21 cellular contexts compared by ENCODE assay signal in genomic region chr11:12474871-12475270, GRCh38.
"Had no signal": no experiment of that assay in that cellular context is flagged by ENCODE, and none has a peak within 500 bp of the region (broad histone marks: within the 10 kb centered on the region; RNA-seq: fewer than 3 reads in every experiment).

No MANE protein-coding gene starts in this region.

- H3K4me3 ChIP-seq: colonic mucosa, dorsolateral prefrontal cortex, heart right ventricle, lower lobe of right lung, prostate gland, right atrium auricular region, tibial artery had no signal

- H3K4me1 Mint-ChIP-seq: activated B cell treated with CpG ODN at 0.5 μM for 24 hours; activated CD4-positive, alpha-beta T cell treated with anti-CD3 and anti-CD28 coated beads for 36 hours; activated naive CD4-positive, alpha-beta T cell treated with anti-CD3 and anti-CD28 coated beads, Interleukin-2, amount 10 ng/mL, durations not matched to agents 7 days and 5 days; naive B cell; stimulated activated effector memory CD8-positive, alpha-beta T cell treated with anti-CD3 and anti-CD28 coated beads, Interleukin-12 subunit alpha, Interleukin-12 subunit beta, amount 100 ng/mL, for 72 hours; stimulated activated naive CD8-positive, alpha-beta T cell treated with anti-CD3 and anti-CD28 coated beads, Interleukin-15, amount 100 ng/mL, for 72 hours had no signal

- H3K27me3 ChIP-seq: colonic mucosa, heart right ventricle, right atrium auricular region, tibial artery had no signal

- H3K9me3 Mint-ChIP-seq: activated B cell treated with CpG ODN at 0.5 μM for 24 hours; activated naive CD4-positive, alpha-beta T cell treated with anti-CD3 and anti-CD28 coated beads, Interleukin-2, amount 10 ng/mL, durations not matched to agents 7 days and 5 days; effector memory CD8-positive, alpha-beta T cell; stimulated activated effector memory CD8-positive, alpha-beta T cell treated with anti-CD3 and anti-CD28 coated beads, Interleukin-12 subunit alpha, Interleukin-12 subunit beta, amount 100 ng/mL, for 72 hours; stimulated activated naive CD8-positive, alpha-beta T cell treated with anti-CD3 and anti-CD28 coated beads, Interleukin-15, amount 100 ng/mL, for 72 hours had no signal

- H3K27me3 Mint-ChIP-seq: activated CD4-positive, alpha-beta T cell treated with anti-CD3 and anti-CD28 coated beads for 36 hours; activated naive CD4-positive, alpha-beta T cell treated with anti-CD3 and anti-CD28 coated beads, Interleukin-2, amount 10 ng/mL, durations not matched to agents 7 days and 5 days; stimulated activated naive CD8-positive, alpha-beta T cell treated with anti-CD3 and anti-CD28 coated beads, Interleukin-15, amount 100 ng/mL, for 72 hours had no signal

- H3K36me3 Mint-ChIP-seq: activated naive CD4-positive, alpha-beta T cell treated with anti-CD3 and anti-CD28 coated beads, Interleukin-2, amount 10 ng/mL, durations not matched to agents 7 days and 5 days; naive B cell; stimulated activated effector memory CD8-positive, alpha-beta T cell treated with anti-CD3 and anti-CD28 coated beads, Interleukin-12 subunit alpha, Interleukin-12 subunit beta, amount 100 ng/mL, for 72 hours had no signal

- H3K9me3 ChIP-seq: colonic mucosa, heart right ventricle, lower lobe of right lung, prostate gland, right atrium auricular region, tibial artery had no signal

- DNase-seq: activated B cell treated with CpG ODN at 0.5 μM for 24 hours; activated CD4-positive, alpha-beta T cell treated with anti-CD3 and anti-CD28 coated beads for 36 hours; activated CD4-positive, alpha-beta T cell treated with anti-CD3 and anti-CD28 coated beads, Interleukin-2, amount 50 U/mL, for 4 hours; activated naive CD4-positive, alpha-beta T cell treated with anti-CD3 and anti-CD28 coated beads, Interleukin-2, amount 10 ng/mL, durations not matched to agents 7 days and 5 days; activated T-cell treated with anti-CD3 and anti-CD28 coated beads, Interleukin-2, amount 50 U/mL, for 48 hours; amygdala; colonic mucosa; dorsolateral prefrontal cortex; effector memory CD8-positive, alpha-beta T cell; heart right ventricle; lower lobe of right lung; mesendoderm; naive B cell; stimulated activated CD4-positive, alpha-beta T cell treated with anti-CD3 and anti-CD28 coated beads, Interleukin-12 subunit alpha, Interleukin-12 subunit beta, amount 100 ng/mL, for 4 hours; stimulated activated naive CD8-positive, alpha-beta T cell treated with anti-CD3 and anti-CD28 coated beads, Interleukin-15, amount 100 ng/mL, for 72 hours; T-helper 9 cell; tibial artery had no signal

- H3K4me1 ChIP-seq: colonic mucosa, prostate gland had no signal

- H3K27ac ChIP-seq: colonic mucosa, dorsolateral prefrontal cortex, heart right ventricle, lower lobe of right lung, prostate gland, right atrium auricular region, tibial artery had no signal

- H3K4me3 Mint-ChIP-seq: activated B cell treated with CpG ODN at 0.5 μM for 24 hours; activated CD4-positive, alpha-beta T cell treated with anti-CD3 and anti-CD28 coated beads for 36 hours; activated naive CD4-positive, alpha-beta T cell treated with anti-CD3 and anti-CD28 coated beads, Interleukin-2, amount 10 ng/mL, durations not matched to agents 7 days and 5 days; effector memory CD8-positive, alpha-beta T cell; naive B cell; stimulated activated effector memory CD8-positive, alpha-beta T cell treated with anti-CD3 and anti-CD28 coated beads, Interleukin-12 subunit alpha, Interleukin-12 subunit beta, amount 100 ng/mL, for 72 hours; stimulated activated naive CD8-positive, alpha-beta T cell treated with anti-CD3 and anti-CD28 coated beads, Interleukin-15, amount 100 ng/mL, for 72 hours had no signal

- H3K36me3 ChIP-seq: colonic mucosa, prostate gland had no signal

- H3K27ac Mint-ChIP-seq: activated B cell treated with CpG ODN at 0.5 μM for 24 hours; activated CD4-positive, alpha-beta T cell treated with anti-CD3 and anti-CD28 coated beads for 36 hours; activated naive CD4-positive, alpha-beta T cell treated with anti-CD3 and anti-CD28 coated beads, Interleukin-2, amount 10 ng/mL, durations not matched to agents 7 days and 5 days; effector memory CD8-positive, alpha-beta T cell; stimulated activated effector memory CD8-positive, alpha-beta T cell treated with anti-CD3 and anti-CD28 coated beads, Interleukin-12 subunit alpha, Interleukin-12 subunit beta, amount 100 ng/mL, for 72 hours; stimulated activated naive CD8-positive, alpha-beta T cell treated with anti-CD3 and anti-CD28 coated beads, Interleukin-15, amount 100 ng/mL, for 72 hours had no signal

- ATAC-seq: activated CD4-positive, alpha-beta T cell treated with anti-CD3 and anti-CD28 coated beads for 36 hours; effector memory CD8-positive, alpha-beta T cell; heart right ventricle; left lobe of liver; lower lobe of right lung; stimulated activated naive CD8-positive, alpha-beta T cell treated with anti-CD3 and anti-CD28 coated beads, Interleukin-15, amount 100 ng/mL, for 72 hours had no signal
